In genomic region chr12:72274926-72275325, GRCh38 we compare ENCODE assay signal across 11 cellular contexts. TPM values are rescaled to one million over a fixed set of nuclear protein-coding genes. Genes with fewer than 3 reads are reported as not detected.
DNase-seq lines count a peak whose midpoint lies in the region; ATAC-seq and TF ChIP-seq lines count a peak whose summit lies in the region.
"Had no signal": no experiment of that assay in that cellular context is flagged by ENCODE, and none has a peak within 500 bp of the region (broad histone marks: within the 10 kb centered on the region; RNA-seq: fewer than 3 reads in every experiment).

No MANE protein-coding gene starts in this region.

- TF ChIP-seq CTCF in A673 (conservative IDR thresholded peaks at IDR 0.05; ENCODE audit: low read depth, low read length) (no peak), brain (conservative IDR thresholded peaks at IDR 0.05) (no peak), right lobe of liver (IDR thresholded peaks at IDR 0.05) (no peak)

- 30% methylated on average over 1 of the region's 1 CpG for WGBS in right lobe of liver (ENCODE audit: insufficient coverage, low coverage, low lambda C conversion rate, missing lambda C conversion rate)

- H3K9me3 Mint-ChIP-seq in brain = peaks cover 0 to 3% (median 0%) of the 10 kb centered on the region in 5 experiments
- H3K9me3 Mint-ChIP-seq: activated CD4-positive, alpha-beta T cell treated with anti-CD3 and anti-CD28 coated beads, Interleukin-2, amount 10 ng/mL, durations not matched to agents 7 days and 5 days had no signal

- POLR2A ChIA-PET in A673 (lab: Charles Lee; ENCODE audit: low non-redundant PET) = interaction anchor here (0.9 kb wide), 1 partner anchor 10 kb away, joined by 3 read pairs; no protein-coding TSS in a partner anchor

- TF ChIP-seq POLR2A in right lobe of liver (IDR thresholded peaks at IDR 0.05) = no peak

- H3K27me3 ChIP-seq in A673 (replicated peaks; ENCODE audit: insufficient read depth, low read depth, low read length, poor library complexity) (no peaks in the 10 kb centered on the region), right lobe of liver (no peaks in the 10 kb centered on the region)

- H3K27me3 Mint-ChIP-seq in brain = peaks cover 52% of the 10 kb centered on the region

- no peaks in the 10 kb centered on the region for H3K36me3 Mint-ChIP-seq in brain

- H3K9me3 ChIP-seq in A673 (ENCODE audit: low read depth, low read length, poor library complexity, severe bottlenecking) (no peaks in the 10 kb centered on the region), right lobe of liver (no peaks in the 10 kb centered on the region)

- H3K27ac ChIP-seq in A673 (ENCODE audit: low read depth, low read length, poor library complexity, severe bottlenecking) = no peak overlapping the region
- peak overlapping the region in 1 of 3 donors; percentile 33 for H3K27ac ChIP-seq in right lobe of liver
- H3K27ac ChIP-seq: HL-60 had no signal

- H3K4me1 ChIP-seq in A673 (ENCODE audit: insufficient read depth, low read length, poor library complexity, severe bottlenecking) = peaks cover 11% of the 10 kb centered on the region
- H3K4me1 ChIP-seq in right lobe of liver = peaks cover 0 to 12% (median 2%) of the 10 kb centered on the region in 4 donors

- no peaks in the 10 kb centered on the region for H3K36me3 ChIP-seq in A673 (ENCODE audit: insufficient read depth, low read length, poor library complexity, severe bottlenecking)
- H3K36me3 ChIP-seq in right lobe of liver = no peaks in the 10 kb centered on the region

- ATAC-seq in right lobe of liver = peak; percentile 47 to 70 (median 60)
- ATAC-seq in GM18498 (IDR thresholded peaks at IDR 0.05; ENCODE audit: unreplicated experiment) = no peak

- intact Hi-C loops in A673 (cut with micrococcal nuclease; ENCODE audit: unreplicated experiment) = loop anchor here (5.0 to 10.0 kb wide), 2 partner anchors 72 to 490 kb away; no protein-coding TSS in a partner anchor
- intact Hi-C loops in right lobe of liver (cut with DNase I) = loop anchor here in 1 of 2 donors (10.0 kb wide), 1 partner anchor 340 kb away; the partner anchor contains the start of gene TPH2

- peaks cover 21% of the 10 kb centered on the region for H3K4me1 Mint-ChIP-seq in brain

- H3K27ac Mint-ChIP-seq in brain = no peak overlapping the region
- H3K27ac Mint-ChIP-seq: activated CD4-positive, alpha-beta T cell treated with anti-CD3 and anti-CD28 coated beads, Interleukin-2, amount 10 ng/mL, durations not matched to agents 7 days and 5 days had no signal

- no TSS peak for BruUV-seq in A673 (replicated peaks; lab: Mats Ljungman, UMichigan)

- DNase-seq in A673 (ENCODE audit: low spot score) (peak; percentile 15), HuH-7 (ENCODE audit: low spot score) (peak; percentile 66), right lobe of liver (peak in 1 of 3 donors; percentile 51), NCI-H1436 (lab: John Stamatoyannopoulos, UW) (no peak), GM19240 (ENCODE audit: insufficient read length, low spot score) (no peak)
- DNase-seq in activated CD4-positive, alpha-beta T cell treated with anti-CD3 and anti-CD28 coated beads for 1 hour = no peak
- DNase-seq: activated CD4-positive, alpha-beta T cell treated with anti-CD3 and anti-CD28 coated beads, Interleukin-2, amount 10 ng/mL, durations not matched to agents 7 days and 5 days had no signal

- CTCF ChIA-PET in A673 (lab: Charles Lee) = no interaction called here

- peak overlapping the region in 3 of 5 experiments; percentile 70 to 97 (median 96) for H3K4me3 Mint-ChIP-seq in brain
- H3K4me3 Mint-ChIP-seq: activated CD4-positive, alpha-beta T cell treated with anti-CD3 and anti-CD28 coated beads, Interleukin-2, amount 10 ng/mL, durations not matched to agents 7 days and 5 days had no signal

- H3K4me3 ChIP-seq in A673 (ENCODE audit: low read depth, low read length, poor library complexity, severe bottlenecking) = peak overlapping the region; percentile 80
- no peak overlapping the region for H3K4me3 ChIP-seq in right lobe of liver

RNA-seq across cellular contexts. Expression of gene TRHDE, which starts 2.8 kb away (rescaled TPM):
- total RNA-seq in A673 (2021) = 17.6 and 24.5 TPM in 2 replicates
- 0.29 TPM for polyA plus RNA-seq in brain (ENCODE audit: insufficient read depth, low read depth, low replicate concordance)
- 1 to 10 TPM in 2 of 6 experiments, under 1 TPM in 4; 0.10 to 4.3 (median 0.90) TPM for total RNA-seq in right lobe of liver
- total RNA-seq: activated CD4-positive, alpha-beta T cell treated with anti-CD3 and anti-CD28 coated beads, Interleukin-2, amount 10 ng/mL, durations not matched to agents 7 days and 5 days; NCI-H460 had no signal

Comparison
In these comparisons a context has a peak if more than half of its experiments do, and no peak if none do; other contexts are left out.
1. DNase-seq: peak in A673 (single experiment) and HuH-7 (single experiment); none in NCI-H1436 (single experiment), activated CD4-positive, alpha-beta T cell treated with anti-CD3 and anti-CD28 coated beads for 1 hour (single experiment) and GM19240 (single experiment).